ENCODE assay signal across 18 cellular contexts in the genomic region with DNA sequence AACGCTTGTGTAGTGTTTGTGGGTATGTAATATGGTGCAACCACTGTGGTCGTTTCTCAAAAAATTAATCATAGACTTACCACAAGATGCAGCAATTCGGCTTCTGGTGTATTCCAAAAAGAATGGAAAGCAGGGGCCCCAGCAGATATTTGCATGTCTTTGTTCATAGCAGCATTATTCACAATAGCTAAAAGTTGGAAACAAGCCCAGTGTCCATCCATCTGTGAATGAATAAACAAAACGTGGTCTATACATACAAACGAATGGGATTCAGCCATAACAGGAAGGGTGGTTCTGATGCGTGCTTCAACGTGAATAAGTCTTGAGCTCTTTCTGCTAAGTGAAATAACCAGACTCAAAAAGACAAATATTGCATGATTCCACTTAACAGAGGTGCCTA. TPM values are rescaled to one million over a fixed set of nuclear protein-coding genes. Genes with fewer than 3 reads are reported as not detected.
A peak's percentile ranks its signal among the peaks of the same experiment; 100 is the strongest.
DNase-seq lines count a peak whose midpoint lies in the region; FAIRE-seq and TF ChIP-seq lines count a peak whose summit lies in the region.
"Not testable (repeated sequence)": the region's sequence is repeated elsewhere in the genome, so short reads cannot be mapped to it uniquely, and the experiment has no call there.
"Had no signal": no experiment of that assay in that cellular context is flagged by ENCODE, and none has a peak within 500 bp of the region (broad histone marks: within the 10 kb centered on the region; RNA-seq: fewer than 3 reads in every experiment).

No MANE protein-coding gene starts in this region.

- peak; percentile 87 for DNase-seq in COR-L47 (lab: John Stamatoyannopoulos, UW)
- peak; percentile 82 for DNase-seq in HS-5 (ENCODE audit: low read depth)
- peak; percentile 39 for DNase-seq in NCI-H1105 (lab: John Stamatoyannopoulos, UW)
- DNase-seq in NCI-H748 treated with DMSO at 0.1 percent for 48 hours (lab: John Stamatoyannopoulos, UW): peak; percentile 97
- peak; percentile 54 to 61 for DNase-seq in SJSA1 (ENCODE audit: low read depth in 1 of 2, low spot score in 2 of 2)
- peak; percentile 99 for DNase-seq in bronchial epithelial cell (ENCODE audit: low read depth)
- peak; percentile 69 for DNase-seq in fibroblast of pulmonary artery (ENCODE audit: low read depth)
- peak; percentile 76 for DNase-seq in non-pigmented ciliary epithelial cell (ENCODE audit: low read depth)

- H3K27me3 ChIP-seq in SJSA1 (replicated peaks); bronchial epithelial cell (ENCODE audit: control insufficient read depth, insufficient read depth, low read length): not testable (repeated sequence)

- not testable (repeated sequence) for FAIRE-seq in bronchial epithelial cell (lab: Jason Lieb, UNC)

- not testable (repeated sequence) for H3K9me3 ChIP-seq in SJSA1 (replicated peaks)

- not testable (repeated sequence) for H3K4me3 ChIP-seq in SJSA1; bronchial epithelial cell (ENCODE audit: low read depth, low read length); fibroblast of pulmonary artery (replicated peaks; ENCODE audit: low read depth, low read length)

- not testable (repeated sequence) for TF ChIP-seq CTCF in bronchial epithelial cell (IDR thresholded peaks at IDR 0.05; ENCODE audit: insufficient read depth, low read length, severe bottlenecking); fibroblast of pulmonary artery (IDR thresholded peaks at IDR 0.05; ENCODE audit: low read length, missing control alignments)

- H3K36me3 ChIP-seq in SJSA1; bronchial epithelial cell (ENCODE audit: control insufficient read depth, insufficient read depth, low read length): not testable (repeated sequence)

- H3K27ac ChIP-seq in SJSA1: not testable (repeated sequence)

- H3K4me1 ChIP-seq in SJSA1 (replicated peaks): peaks cover 18% of the 10 kb centered on the region

RNA-seq across cellular contexts. Expression of gene PSG5, which starts 36.5 kb away (rescaled TPM):
- 0.82 TPM in 1 of 2 replicates, not detected in the other for total RNA-seq in SJSA1 (2014; rRNA removed; shearing (Covaris generic))
- not detected in 2 replicates for total RNA-seq in bronchial epithelial cell
- total RNA-seq: activated CD8-positive, alpha-beta T cell treated with anti-CD3 and anti-CD28 coated beads for 36 hours; activated T-helper 17 cell treated with anti-CD3 and anti-CD28 coated beads, Interleukin-2, amount 50 U/mL, for 72 hours; CD4-positive, alpha-beta memory T cell; GM23338; heart right ventricle; left cardiac atrium; NCI-H460; right cardiac atrium; spleen; tibial nerve had no signal

RNA-seq across cellular contexts. Expression of gene PSG4, which starts 55.7 kb away (rescaled TPM):
- not detected in 2 replicates for total RNA-seq in SJSA1 (2014; rRNA removed; shearing (Covaris generic))
- total RNA-seq in bronchial epithelial cell: 0.26 TPM in 1 of 2 replicates, not detected in the other
- total RNA-seq: activated CD8-positive, alpha-beta T cell treated with anti-CD3 and anti-CD28 coated beads for 36 hours; CD4-positive, alpha-beta memory T cell; GM23338; heart right ventricle; left cardiac atrium; NCI-H460; right cardiac atrium; spleen; tibial nerve had no signal

Comparison
In these comparisons a context has a peak if more than half of its experiments do, and no peak if none do; other contexts are left out.
1. DNase-seq: peak in every context shown above with its lines; median percentile 99 in bronchial epithelial cell; 97 in NCI-H748 treated with DMSO at 0.1 percent for 48 hours; 87 in COR-L47; 82 in HS-5; 76 in non-pigmented ciliary epithelial cell; 69 in fibroblast of pulmonary artery; 58 in SJSA1; 39 in NCI-H1105.